Comparison of ENCODE assay signal across 14 cellular contexts in genomic region chr5:148620696-148621095, GRCh38. TPM values are rescaled to one million over a fixed set of nuclear protein-coding genes. Genes with fewer than 3 reads are reported as not detected.
DNase-seq lines count a peak whose midpoint lies in the region; ATAC-seq and TF ChIP-seq lines count a peak whose summit lies in the region.
"Had no signal": no experiment of that assay in that cellular context is flagged by ENCODE, and none has a peak within 500 bp of the region (broad histone marks: within the 10 kb centered on the region; RNA-seq: fewer than 3 reads in every experiment).

No MANE protein-coding gene starts in this region.

- POLR2A ChIA-PET in CD4-positive, alpha-beta T cell (lab: Charles Lee) = no interaction called here
- POLR2A ChIA-PET in activated CD4-positive, alpha-beta T cell treated with anti-CD3 and anti-CD28 coated beads, Interleukin-2, amount 10 ng/mL, durations not matched to agents 7 days and 5 days (lab: Charles Lee) = no interaction called here

- H3K36me3 Mint-ChIP-seq in CD4-positive, alpha-beta T cell (ENCODE audit: low read depth) = no peaks in the 10 kb centered on the region
- H3K36me3 Mint-ChIP-seq in activated CD4-positive, alpha-beta T cell treated with anti-CD3 and anti-CD28 coated beads, Interleukin-2, amount 10 ng/mL, durations not matched to agents 7 days and 5 days (ENCODE audit: low read depth) = no peaks in the 10 kb centered on the region

- no peak for DNase-seq in CD4-positive, alpha-beta T cell
- peak; percentile 62 for DNase-seq in activated CD4-positive, alpha-beta T cell treated with anti-CD3 and anti-CD28 coated beads, Interleukin-2, amount 10 ng/mL, durations not matched to agents 7 days and 5 days
- DNase-seq in SHP77 treated with DMSO at 0.1 percent for 48 hours (lab: John Stamatoyannopoulos, UW) (no peak), nucleus accumbens (lab: John Stamatoyannopoulos, UW) (no peak), hepatic stellate cell (ENCODE audit: low spot score) (no peak)
- DNase-seq: activated gamma-delta T cell treated with Interleukin-2 at 50 U/mL for 16 hours, HFFc6, mesenchymal stem cell, sigmoid colon had no signal

- no peaks in the 10 kb centered on the region for H3K27me3 ChIP-seq in CD4-positive, alpha-beta T cell (ENCODE audit: control insufficient read depth, insufficient read depth, low read length)
- H3K27me3 ChIP-seq: sigmoid colon had no signal

- no peaks in the 10 kb centered on the region for H3K27me3 Mint-ChIP-seq in CD4-positive, alpha-beta T cell
- H3K27me3 Mint-ChIP-seq in activated CD4-positive, alpha-beta T cell treated with anti-CD3 and anti-CD28 coated beads, Interleukin-2, amount 10 ng/mL, durations not matched to agents 7 days and 5 days = peaks cover 23% of the 10 kb centered on the region

- no peak overlapping the region for H3K27ac ChIP-seq in CD4-positive, alpha-beta T cell (ENCODE audit: low read depth, low read length)
- H3K27ac ChIP-seq: C4-2B, sigmoid colon had no signal

- no peaks in the 10 kb centered on the region for H3K9me3 ChIP-seq in CD4-positive, alpha-beta T cell (ENCODE audit: control insufficient read depth, low read length)
- H3K9me3 ChIP-seq: sigmoid colon had no signal

- peaks cover 33% of the 10 kb centered on the region for H3K4me1 Mint-ChIP-seq in CD4-positive, alpha-beta T cell (ENCODE audit: low read depth)
- peaks cover 39% of the 10 kb centered on the region for H3K4me1 Mint-ChIP-seq in activated CD4-positive, alpha-beta T cell treated with anti-CD3 and anti-CD28 coated beads, Interleukin-2, amount 10 ng/mL, durations not matched to agents 7 days and 5 days

- TF ChIP-seq CTCF in CD4-positive, alpha-beta T cell (IDR thresholded peaks at IDR 0.05) = no peak

- H3K9me3 Mint-ChIP-seq in CD4-positive, alpha-beta T cell = no peaks in the 10 kb centered on the region
- H3K9me3 Mint-ChIP-seq in activated CD4-positive, alpha-beta T cell treated with anti-CD3 and anti-CD28 coated beads, Interleukin-2, amount 10 ng/mL, durations not matched to agents 7 days and 5 days = peaks cover 4% of the 10 kb centered on the region
- H3K9me3 Mint-ChIP-seq: HFFc6 had no signal

- CTCF ChIA-PET in CD4-positive, alpha-beta T cell (lab: Charles Lee) = no interaction called here
- CTCF ChIA-PET in activated CD4-positive, alpha-beta T cell treated with anti-CD3 and anti-CD28 coated beads, Interleukin-2, amount 10 ng/mL, durations not matched to agents 7 days and 5 days (lab: Charles Lee) = no interaction called here

- peak; percentile 91 for ATAC-seq in CD4-positive, alpha-beta T cell (ENCODE audit: poor library complexity)
- ATAC-seq in GM18519 (IDR thresholded peaks at IDR 0.05; ENCODE audit: low FRiP score, unreplicated experiment) (peak; percentile 85), HG03103 (IDR thresholded peaks at IDR 0.05; ENCODE audit: low read depth, unreplicated experiment) (peak; percentile 77), GM21717 (IDR thresholded peaks at IDR 0.05; ENCODE audit: unreplicated experiment) (no peak)

- intact Hi-C loops in CD4-positive, alpha-beta T cell (cut with DNase I, micrococcal nuclease) = no loop called here

- peak overlapping the region; percentile 2 for H3K4me3 Mint-ChIP-seq in CD4-positive, alpha-beta T cell
- H3K4me3 Mint-ChIP-seq in activated CD4-positive, alpha-beta T cell treated with anti-CD3 and anti-CD28 coated beads, Interleukin-2, amount 10 ng/mL, durations not matched to agents 7 days and 5 days = no peak overlapping the region
- H3K4me3 Mint-ChIP-seq: HFFc6 had no signal

- H3K27ac Mint-ChIP-seq in CD4-positive, alpha-beta T cell = peak overlapping the region; percentile 5
- H3K27ac Mint-ChIP-seq in activated CD4-positive, alpha-beta T cell treated with anti-CD3 and anti-CD28 coated beads, Interleukin-2, amount 10 ng/mL, durations not matched to agents 7 days and 5 days = peak overlapping the region; percentile 16
- H3K27ac Mint-ChIP-seq: HFFc6 had no signal

RNA-seq across cellular contexts. Expression of gene HTR4, which starts 33.6 kb away (rescaled TPM):
- total RNA-seq in CD4-positive, alpha-beta T cell = not detected
- not detected for total RNA-seq in activated CD4-positive, alpha-beta T cell treated with anti-CD3 and anti-CD28 coated beads, Interleukin-2, amount 10 ng/mL, durations not matched to agents 7 days and 5 days
- total RNA-seq: HFFc6, LHCN-M2 had no signal
